Comparison of ENCODE assay signal across 8 cellular contexts in the genomic region with DNA sequence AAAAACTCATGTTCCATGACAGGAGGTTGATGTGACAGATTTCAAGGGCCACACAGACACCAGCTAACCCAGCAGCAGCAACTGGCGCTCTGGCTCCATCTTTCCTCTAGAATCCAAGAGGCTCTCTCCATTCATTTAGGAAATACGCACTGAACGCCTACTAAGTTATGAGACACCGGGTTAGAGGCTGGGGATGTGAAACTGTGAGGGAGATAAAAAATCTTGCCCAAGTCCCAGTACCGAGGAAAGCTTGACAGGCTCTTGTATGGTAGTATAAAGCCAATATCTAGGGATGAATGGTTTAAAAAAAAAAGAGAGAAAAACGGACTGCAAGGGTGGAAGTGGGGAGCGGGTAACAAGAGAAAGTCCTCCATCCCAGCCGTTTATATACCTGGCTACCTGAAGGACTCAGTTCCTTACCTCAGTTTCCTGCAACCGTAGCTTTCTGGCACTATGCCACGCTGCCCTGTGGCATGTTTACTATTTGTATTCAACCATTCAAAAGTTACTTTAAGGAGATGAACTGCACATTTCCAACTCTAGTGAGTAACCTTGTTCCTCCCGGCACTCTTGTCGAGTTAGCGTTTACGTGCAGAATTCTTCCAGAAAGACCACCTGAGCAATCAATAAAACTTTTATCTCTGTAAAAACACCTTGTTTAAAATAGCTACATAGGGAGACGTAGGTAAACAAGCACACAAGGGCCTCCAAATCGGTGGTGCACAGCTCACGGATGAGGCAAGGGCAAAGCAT. TPM values are rescaled to one million over a fixed set of nuclear protein-coding genes. Genes with fewer than 3 reads are reported as not detected.
DNase-seq lines count a peak whose midpoint lies in the region; ATAC-seq and TF ChIP-seq lines count a peak whose summit lies in the region.

No MANE protein-coding gene starts in this region.

- CTCF ChIA-PET in HEK293 (lab: Yijun Ruan, JAX): interaction anchor here (0.6 to 1.5 kb wide), 28 partner anchors 10 to 936 kb away, joined by 3 to 11 read pairs (median 4); a partner anchor contains a TSS

- ATAC-seq in stimulated activated naive B cell treated with anti-CD40 and anti-IgM and Interleukin-4, amounts not matched to agents 10 μg/mL and 1 μg/mL and 100 μg/mL, for 72 hours (replicated peaks): no peak
- ATAC-seq in HG03139 (IDR thresholded peaks at IDR 0.05; ENCODE audit: unreplicated experiment): no peak

- POLR2A ChIA-PET in HEK293 (lab: Yijun Ruan, JAX): interaction anchor here (0.5 to 1.4 kb wide), 11 partner anchors 11 to 778 kb away, joined by 3 to 10 read pairs (median 4); a partner anchor contains a TSS

- H3K9me3 ChIP-seq in HEK293 (ENCODE audit: control insufficient read depth, insufficient read depth, low read depth, low read length) (no peaks in the 10 kb centered on the region), iPS-18c (ENCODE audit: control insufficient read depth, insufficient read depth, low read length) (no peaks in the 10 kb centered on the region)

- in situ Hi-C loops in GM13977 (cut with MboI; ENCODE audit: low pct_unique_long_range_greater_than_20kb, low sequenced_read_pairs, unreplicated experiment): no loop called here

- no peaks in the 10 kb centered on the region; a peak in 1 of 3 replicates for H3K36me3 ChIP-seq in HEK293 (ENCODE audit: control insufficient read depth in 2 of 2, insufficient read depth in 1 of 2, low read length in 2 of 2)

- H3K4me3 ChIP-seq in HEK293 (ENCODE audit: low read depth, low read length): peak overlapping the region; percentile 74
- H3K4me3 ChIP-seq in iPS-18c (ENCODE audit: insufficient read depth, low read depth, low read length): peak overlapping the region; percentile 71

- DNase-seq in activated T-helper 2 cell treated with anti-CD3 and anti-CD28 coated beads, Interferon-gamma antibody, Interleukin-2, Interleukin-4, amounts not matched to agents 10 μg/mL and 5 μg/mL and 100 μg/mL, durations not matched to agents 14 hours and 24 hours and 36 hours (ENCODE audit: low spot score): no peak
- DNase-seq in stimulated activated naive B cell treated with anti-CD40 and anti-IgM and Interleukin-4, amounts not matched to agents 10 μg/mL and 1 μg/mL and 100 μg/mL, for 72 hours: no peak
- DNase-seq in GM13977 (ENCODE audit: low spot score) (no peak), foreskin melanocyte (no peak)

- peak overlapping the region; percentile 77 for H3K27ac Mint-ChIP-seq in activated T-helper 2 cell treated with anti-CD3 and anti-CD28 coated beads, Interferon-gamma antibody, Interleukin-2, Interleukin-4, amounts not matched to agents 10 μg/mL and 5 μg/mL and 100 μg/mL, durations not matched to agents 14 hours and 24 hours and 36 hours
- H3K27ac Mint-ChIP-seq in stimulated activated naive B cell treated with anti-CD40 and anti-IgM and Interleukin-4, amounts not matched to agents 10 μg/mL and 1 μg/mL and 100 μg/mL, for 72 hours: peak overlapping the region; percentile 37

- peak overlapping the region; percentile 79 for H3K4me3 Mint-ChIP-seq in activated T-helper 2 cell treated with anti-CD3 and anti-CD28 coated beads, Interferon-gamma antibody, Interleukin-2, Interleukin-4, amounts not matched to agents 10 μg/mL and 5 μg/mL and 100 μg/mL, durations not matched to agents 14 hours and 24 hours and 36 hours (ENCODE audit: low read depth)
- peak overlapping the region; percentile 75 to 82 for H3K4me3 Mint-ChIP-seq in stimulated activated naive B cell treated with anti-CD40 and anti-IgM and Interleukin-4, amounts not matched to agents 10 μg/mL and 1 μg/mL and 100 μg/mL, for 72 hours

- peaks cover 21% of the 10 kb centered on the region for H3K4me1 Mint-ChIP-seq in activated T-helper 2 cell treated with anti-CD3 and anti-CD28 coated beads, Interferon-gamma antibody, Interleukin-2, Interleukin-4, amounts not matched to agents 10 μg/mL and 5 μg/mL and 100 μg/mL, durations not matched to agents 14 hours and 24 hours and 36 hours (ENCODE audit: low read depth)
- peaks cover 10 to 21% of the 10 kb centered on the region in 2 donors for H3K4me1 Mint-ChIP-seq in stimulated activated naive B cell treated with anti-CD40 and anti-IgM and Interleukin-4, amounts not matched to agents 10 μg/mL and 1 μg/mL and 100 μg/mL, for 72 hours

- intact Hi-C loops in activated T-helper 2 cell treated with anti-CD3 and anti-CD28 coated beads, Interferon-gamma antibody, Interleukin-2, Interleukin-4, amounts not matched to agents 10 μg/mL and 5 μg/mL and 100 μg/mL, durations not matched to agents 14 hours and 24 hours and 36 hours (cut with micrococcal nuclease): loop anchor here (1.0 to 10.0 kb wide), 5 partner anchors 46 to 599 kb away; a partner anchor contains a TSS

- peaks cover 3% of the 10 kb centered on the region for H3K36me3 Mint-ChIP-seq in activated T-helper 2 cell treated with anti-CD3 and anti-CD28 coated beads, Interferon-gamma antibody, Interleukin-2, Interleukin-4, amounts not matched to agents 10 μg/mL and 5 μg/mL and 100 μg/mL, durations not matched to agents 14 hours and 24 hours and 36 hours (ENCODE audit: low read depth)
- H3K36me3 Mint-ChIP-seq in stimulated activated naive B cell treated with anti-CD40 and anti-IgM and Interleukin-4, amounts not matched to agents 10 μg/mL and 1 μg/mL and 100 μg/mL, for 72 hours: no peaks in the 10 kb centered on the region

- no peaks in the 10 kb centered on the region for H3K9me3 Mint-ChIP-seq in activated T-helper 2 cell treated with anti-CD3 and anti-CD28 coated beads, Interferon-gamma antibody, Interleukin-2, Interleukin-4, amounts not matched to agents 10 μg/mL and 5 μg/mL and 100 μg/mL, durations not matched to agents 14 hours and 24 hours and 36 hours
- H3K9me3 Mint-ChIP-seq in stimulated activated naive B cell treated with anti-CD40 and anti-IgM and Interleukin-4, amounts not matched to agents 10 μg/mL and 1 μg/mL and 100 μg/mL, for 72 hours: no peaks in the 10 kb centered on the region

- peaks cover 5% of the 10 kb centered on the region for H3K27me3 Mint-ChIP-seq in activated T-helper 2 cell treated with anti-CD3 and anti-CD28 coated beads, Interferon-gamma antibody, Interleukin-2, Interleukin-4, amounts not matched to agents 10 μg/mL and 5 μg/mL and 100 μg/mL, durations not matched to agents 14 hours and 24 hours and 36 hours (ENCODE audit: low read depth)
- no peaks in the 10 kb centered on the region for H3K27me3 Mint-ChIP-seq in stimulated activated naive B cell treated with anti-CD40 and anti-IgM and Interleukin-4, amounts not matched to agents 10 μg/mL and 1 μg/mL and 100 μg/mL, for 72 hours

- peaks cover 4% of the 10 kb centered on the region; the same call in 1 of the 2 replicates for H3K4me1 ChIP-seq in HEK293 (ENCODE audit: control insufficient read depth, insufficient read depth, low read length)

- TF ChIP-seq CTCF in 22Rv1 (IDR thresholded peaks at IDR 0.05): no peak
- TF ChIP-seq CTCF in HEK293 (tag by site-specific recombination; IDR thresholded peaks at IDR 0.05): no peak
- TF ChIP-seq CTCF in GM13977 (IDR thresholded peaks at IDR 0.05; ENCODE audit: extremely low read depth, insufficient read depth, missing control alignments): no peak

- H3K27ac ChIP-seq in 22Rv1 (peak overlapping the region; percentile 95), HEK293 (ENCODE audit: extremely low read depth, low read depth, low read length) (peak overlapping the region; percentile 83)

TF ChIP-seq in HEK293, 187 proteins besides CTCF, POLR2A, EP300 and RAD21 (continues in another document):
- TF ChIP-seq TRIM28 (IDR thresholded peaks at IDR 0.05; ENCODE audit: borderline replicate concordance, low read length) (peak; percentile 61; the same call in 1 of the 2 replicates), ZNF350 (tag by site-specific recombination; IDR thresholded peaks at IDR 0.05) (0 out of 2 replicates have a peak, but pooled peaks have one; percentile 7), ZNF501 (tag by site-specific recombination; IDR thresholded peaks at IDR 0.05) (peak; percentile 66; the same call in 1 of the 2 replicates), ZNF530 (tag by site-specific recombination; IDR thresholded peaks at IDR 0.05; ENCODE audit: low read depth) (no peak), ZNF621 (tag by site-specific recombination; IDR thresholded peaks at IDR 0.05) (no peak), ZFP37 (tag by site-specific recombination; IDR thresholded peaks at IDR 0.05) (0 out of 2 replicates have a peak, but pooled peaks have one; percentile 45)
- TF ChIP-seq, protein P1, sequence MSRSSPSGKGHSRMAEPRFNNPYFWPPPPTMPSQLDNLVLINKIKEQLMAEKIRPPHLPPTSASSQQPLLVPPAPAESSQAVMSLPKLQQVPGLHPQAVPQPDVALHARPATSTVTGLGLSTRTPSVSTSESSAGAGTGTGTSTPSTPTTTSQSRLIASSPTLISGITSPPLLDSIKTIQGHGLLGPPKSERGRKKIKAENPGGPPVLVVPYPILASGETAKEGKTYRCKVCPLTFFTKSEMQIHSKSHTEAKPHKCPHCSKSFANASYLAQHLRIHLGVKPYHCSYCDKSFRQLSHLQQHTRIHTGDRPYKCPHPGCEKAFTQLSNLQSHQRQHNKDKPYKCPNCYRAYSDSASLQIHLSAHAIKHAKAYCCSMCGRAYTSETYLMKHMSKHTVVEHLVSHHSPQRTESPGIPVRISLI (tag by site-specific recombination; IDR thresholded peaks at IDR 0.05): peak; percentile 56; the same call in 1 of the 2 replicates

RNA-seq across cellular contexts. Expression of a gene that starts 1.7 kb away (rescaled TPM):
- total RNA-seq in activated T-helper 2 cell treated with anti-CD3 and anti-CD28 coated beads, Interferon-gamma antibody, Interleukin-2, Interleukin-4, amounts not matched to agents 10 μg/mL and 5 μg/mL and 100 μg/mL, durations not matched to agents 14 hours and 24 hours and 36 hours: 15.2 and 15.9 TPM in 2 replicates
